Comparison of ENCODE assay signal across 13 cellular contexts in the genomic region with DNA sequence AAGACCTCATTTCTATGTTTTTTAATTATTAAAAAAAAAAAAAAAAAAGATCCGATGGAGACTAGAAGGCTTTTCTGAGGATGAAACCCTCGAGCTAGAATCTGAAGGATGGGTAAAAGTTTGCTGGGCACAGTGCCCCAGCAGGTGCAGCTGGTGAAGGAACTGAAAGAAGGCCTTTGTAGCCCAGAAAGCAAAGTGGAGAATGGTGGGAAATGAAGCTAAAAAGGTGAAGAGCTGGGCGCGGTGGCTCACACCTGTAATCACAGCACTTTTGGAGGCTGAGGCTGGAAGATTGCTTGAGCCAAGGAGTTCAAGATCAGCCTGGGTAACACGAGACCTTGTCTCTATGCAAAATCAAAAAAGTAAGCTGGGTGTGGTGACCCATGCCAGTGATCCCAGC. TPM values are rescaled to one million over a fixed set of nuclear protein-coding genes. Genes with fewer than 3 reads are reported as not detected.
DNase-seq lines count a peak whose midpoint lies in the region; ATAC-seq and TF ChIP-seq lines count a peak whose summit lies in the region.
"Had no signal": no experiment of that assay in that cellular context is flagged by ENCODE, and none has a peak within 500 bp of the region (broad histone marks: within the 10 kb centered on the region; RNA-seq: fewer than 3 reads in every experiment).

No MANE protein-coding gene starts in this region.

- WGBS in stomach, 5 donors, result 66 to 87% (median 73%) methylated on average over 5 of the region's 5 CpGs
- WGBS in body of pancreas, 2 donors, result 65 to 73% methylated on average over 5 of the region's 5 CpGs

- TF ChIP-seq CTCF in PC-3 (conservative IDR thresholded peaks at IDR 0.05; ENCODE audit: low read depth, low read length) (no peak), stomach (IDR thresholded peaks at IDR 0.05) (no peak), body of pancreas (IDR thresholded peaks at IDR 0.05) (no peak), A673 (conservative IDR thresholded peaks at IDR 0.05; ENCODE audit: low read depth, low read length) (no peak)

- CTCF ChIA-PET in PC-3 (lab: Charles Lee), result no interaction called here
- CTCF ChIA-PET in A673 (lab: Charles Lee), result interaction anchor here (0.7 kb wide), 2 partner anchors 384 to 898 kb away, joined by 4 read pairs; no protein-coding TSS in a partner anchor

- ATAC-seq in PC-3, result no peak
- no peak for ATAC-seq in body of pancreas
- ATAC-seq in GM18858 (IDR thresholded peaks at IDR 0.05; ENCODE audit: unreplicated experiment), result no peak

- no peak overlapping the region for H3K9ac ChIP-seq in PC-3 (ENCODE audit: low read length)

- no peak overlapping the region for H3K4me3 ChIP-seq in PC-3 (ENCODE audit: low read length)
- H3K4me3 ChIP-seq in stomach, result no peak overlapping the region
- no peak overlapping the region for H3K4me3 ChIP-seq in body of pancreas
- no peak overlapping the region for H3K4me3 ChIP-seq in A673 (ENCODE audit: low read depth, low read length, poor library complexity, severe bottlenecking)

- no peaks in the 10 kb centered on the region for H3K27me3 ChIP-seq in PC-3 (ENCODE audit: low read length)
- H3K27me3 ChIP-seq in stomach, result no peaks in the 10 kb centered on the region
- H3K27me3 ChIP-seq in body of pancreas, result no peaks in the 10 kb centered on the region
- no peaks in the 10 kb centered on the region for H3K27me3 ChIP-seq in A673 (replicated peaks; ENCODE audit: insufficient read depth, low read depth, low read length, poor library complexity)

- H3F3A ChIP-seq in PC-3 (ENCODE audit: low read length, unreplicated experiment), result no peaks in the 10 kb centered on the region

- no peaks in the 10 kb centered on the region for H3K9me3 Mint-ChIP-seq in activated naive CD4-positive, alpha-beta T cell treated with anti-CD3 and anti-CD28 coated beads, Interleukin-2, amount 50 U/mL, for 24 hours
- no peaks in the 10 kb centered on the region for H3K9me3 Mint-ChIP-seq in dendritic cell treated with granulocyte-macrophage colony-stimulating factor and Interleukin-4, amounts not matched to agents 40 ng/mL and 50 ng/mL, for 4 days

- H3K36me3 Mint-ChIP-seq in activated naive CD4-positive, alpha-beta T cell treated with anti-CD3 and anti-CD28 coated beads, Interleukin-2, amount 50 U/mL, for 24 hours, result peaks cover 19% of the 10 kb centered on the region
- peaks cover 72% of the 10 kb centered on the region for H3K36me3 Mint-ChIP-seq in dendritic cell treated with granulocyte-macrophage colony-stimulating factor and Interleukin-4, amounts not matched to agents 40 ng/mL and 50 ng/mL, for 4 days (ENCODE audit: low read depth)

- H3K9me2 ChIP-seq in PC-3 (replicated peaks; ENCODE audit: low read length), result no peaks in the 10 kb centered on the region

- BruUV-seq in PC-3 (replicated peaks; lab: Mats Ljungman, UMichigan) (no TSS peak), A673 (replicated peaks; lab: Mats Ljungman, UMichigan) (no TSS peak)

- H3K79me2 ChIP-seq in PC-3 (ENCODE audit: low read length), result peaks cover 57% of the 10 kb centered on the region

- no peak for TF ChIP-seq EP300 in stomach (IDR thresholded peaks at IDR 0.05)

- no peaks in the 10 kb centered on the region for H3K9me3 ChIP-seq in PC-3 (ENCODE audit: low read length)
- H3K9me3 ChIP-seq in stomach, result no peaks in the 10 kb centered on the region
- no peaks in the 10 kb centered on the region for H3K9me3 ChIP-seq in body of pancreas
- no peaks in the 10 kb centered on the region for H3K9me3 ChIP-seq in A673 (ENCODE audit: low read depth, low read length, poor library complexity, severe bottlenecking)

- H2AFZ ChIP-seq in PC-3 (ENCODE audit: low read length), result no peak overlapping the region

- peaks cover 56% of the 10 kb centered on the region for H3K4me1 Mint-ChIP-seq in activated naive CD4-positive, alpha-beta T cell treated with anti-CD3 and anti-CD28 coated beads, Interleukin-2, amount 50 U/mL, for 24 hours
- H3K4me1 Mint-ChIP-seq in dendritic cell treated with granulocyte-macrophage colony-stimulating factor and Interleukin-4, amounts not matched to agents 40 ng/mL and 50 ng/mL, for 4 days (ENCODE audit: low read depth), result peaks cover 43% of the 10 kb centered on the region

- H3K4me1 ChIP-seq in PC-3 (ENCODE audit: insufficient read depth, low read length) (peaks cover 25% of the 10 kb centered on the region), stomach (peaks cover 37 to 73% (median 43%) of the 10 kb centered on the region in 4 donors), body of pancreas (peaks cover 43% of the 10 kb centered on the region), A673 (ENCODE audit: insufficient read depth, low read length, poor library complexity, severe bottlenecking) (peaks cover 14% of the 10 kb centered on the region)

- no peaks in the 10 kb centered on the region for H3K27me3 Mint-ChIP-seq in activated naive CD4-positive, alpha-beta T cell treated with anti-CD3 and anti-CD28 coated beads, Interleukin-2, amount 50 U/mL, for 24 hours
- H3K27me3 Mint-ChIP-seq in dendritic cell treated with granulocyte-macrophage colony-stimulating factor and Interleukin-4, amounts not matched to agents 40 ng/mL and 50 ng/mL, for 4 days, result peaks cover 10% of the 10 kb centered on the region

- H3K4me3 Mint-ChIP-seq in activated naive CD4-positive, alpha-beta T cell treated with anti-CD3 and anti-CD28 coated beads, Interleukin-2, amount 50 U/mL, for 24 hours, result peak overlapping the region; percentile 98
- H3K4me3 Mint-ChIP-seq in dendritic cell treated with granulocyte-macrophage colony-stimulating factor and Interleukin-4, amounts not matched to agents 40 ng/mL and 50 ng/mL, for 4 days, result no peak overlapping the region

- H3K27ac Mint-ChIP-seq in activated naive CD4-positive, alpha-beta T cell treated with anti-CD3 and anti-CD28 coated beads, Interleukin-2, amount 50 U/mL, for 24 hours, result peak overlapping the region; percentile 99
- H3K27ac Mint-ChIP-seq in dendritic cell treated with granulocyte-macrophage colony-stimulating factor and Interleukin-4, amounts not matched to agents 40 ng/mL and 50 ng/mL, for 4 days, result peak overlapping the region; percentile 99

- intact Hi-C loops in PC-3 (cut with micrococcal nuclease) (no loop called here), stomach (cut with DNase I; ENCODE audit: low total_unique reads) (no loop called here), body of pancreas (cut with DNase I) (loop anchor here (10.0 kb wide), 1 partner anchor 54 kb away; the partner anchor contains the start of gene SEC14L1), A673 (cut with micrococcal nuclease; ENCODE audit: unreplicated experiment) (no loop called here)
- intact Hi-C loops in dendritic cell treated with granulocyte-macrophage colony-stimulating factor and Interleukin-4, amounts not matched to agents 40 ng/mL and 50 ng/mL, for 4 days (cut with micrococcal nuclease), result no loop called here

- TF ChIP-seq POLR2A in stomach (IDR thresholded peaks at IDR 0.05) (no peak), body of pancreas (IDR thresholded peaks at IDR 0.05) (no peak)

- peak overlapping the region; percentile 85 for H3K4me2 ChIP-seq in PC-3 (ENCODE audit: low read length)

- H3K27ac ChIP-seq in PC-3 (ENCODE audit: low read length), result no peak overlapping the region
- peak overlapping the region in 3 of 5 donors; percentile 84 to 94 (median 91) for H3K27ac ChIP-seq in stomach
- H3K27ac ChIP-seq in body of pancreas, result no peak overlapping the region
- H3K27ac ChIP-seq in A673 (ENCODE audit: low read depth, low read length, poor library complexity, severe bottlenecking), result no peak overlapping the region

- H3K36me3 ChIP-seq in PC-3 (ENCODE audit: low read depth, low read length), result peaks cover 43% of the 10 kb centered on the region
- H3K36me3 ChIP-seq in stomach, result peaks cover 51 to 57% (median 54%) of the 10 kb centered on the region in 4 donors
- H3K36me3 ChIP-seq in body of pancreas (replicated peaks in 1 of 2; ENCODE audit: insufficient read depth in 1 of 2, low read depth in 2 of 2), result peaks cover 6 to 9% of the 10 kb centered on the region in 2 donors
- H3K36me3 ChIP-seq in A673 (ENCODE audit: insufficient read depth, low read length, poor library complexity, severe bottlenecking), result peaks cover 53% of the 10 kb centered on the region

- no peaks in the 10 kb centered on the region for H4K20me1 ChIP-seq in PC-3 (ENCODE audit: low read length)

- POLR2A ChIA-PET in PC-3 (lab: Charles Lee; ENCODE audit: unreplicated experiment), result no interaction called here
- POLR2A ChIA-PET in A673 (lab: Charles Lee; ENCODE audit: low non-redundant PET), result interaction anchor here (0.6 to 0.7 kb wide), 2 partner anchors 122 to 125 kb away, joined by 3 to 9 read pairs; no protein-coding TSS in a partner anchor

- DNase-seq in activated naive CD4-positive, alpha-beta T cell treated with Interleukin-2 at 50 U/mL for 16 hours, result no peak
- no peak for DNase-seq in PC-3
- no peak for DNase-seq in stomach
- no peak for DNase-seq in body of pancreas
- DNase-seq in A673 (ENCODE audit: low spot score), result no peak
- DNase-seq: activated CD4-positive, CD25-positive, alpha-beta regulatory T cell treated with anti-CD3 and anti-CD28 coated beads, Interleukin-2, amount 50 U/mL, for 72 hours; cortex of kidney; EL; NCI-H748 treated with DMSO at 0.1 percent for 48 hours; stimulated activated CD4-positive, alpha-beta T cell treated with anti-CD3 and anti-CD28 coated beads, Interleukin-1b, Interleukin-23, amount 100 ng/mL, for 48 hours had no signal

RNA-seq across cellular contexts. Expression of gene SEC14L1, which starts 50.3 kb away (rescaled TPM):
- total RNA-seq in PC-3 (2014; rRNA removed) (39.8 and 50.9 TPM in 2 replicates), stomach (100 to 1,000 TPM in 1 of 5 donors, 10 to 100 TPM in 3, 1 to 10 TPM in 1; 3.2 to 106 (median 60.1) TPM), body of pancreas (10 to 100 TPM; 22.1 to 36.8 TPM), A673 (2021) (78.6 and 82.8 TPM in 2 replicates)
- polyA plus RNA-seq in stomach, result 10 to 100 TPM; 17.0 to 39.5 (median 30.2) TPM

Comparison
In these comparisons a context has a peak if more than half of its experiments do, and no peak if none do; other contexts are left out.
1. H3K27ac ChIP-seq: peak in stomach (3 of 5); none in PC-3 (single experiment), body of pancreas (0 of 4) and A673 (single experiment).